24 cellular contexts compared by ENCODE assay signal in the genomic region with DNA sequence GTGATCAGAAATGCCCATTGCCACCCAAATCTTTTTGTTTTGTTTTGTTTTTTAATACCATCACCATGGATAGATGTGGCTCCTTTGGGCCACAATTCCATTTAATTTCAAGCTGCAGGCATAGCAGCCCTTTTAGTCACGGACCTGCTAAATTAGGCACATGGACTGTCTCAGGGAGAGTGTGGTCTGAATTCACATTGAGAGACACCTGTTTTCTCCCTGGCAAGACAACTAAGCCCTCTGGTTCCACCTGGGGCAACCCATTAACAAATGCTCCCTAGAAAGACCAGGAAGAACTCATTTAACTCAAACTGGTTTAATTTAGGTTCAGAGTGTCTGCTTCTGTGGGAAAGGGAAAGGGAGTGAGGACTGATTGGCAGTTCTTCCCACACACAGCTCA.
"Had no signal": no experiment of that assay in that cellular context is flagged by ENCODE, and none has a peak within 500 bp of the region (broad histone marks: within the 10 kb centered on the region; RNA-seq: fewer than 3 reads in every experiment).

No MANE protein-coding gene starts in this region.

- DNase-seq: activated CD4-positive, alpha-beta memory T cell treated with anti-CD3 and anti-CD28 coated beads for 36 hours; activated CD4-positive, alpha-beta T cell treated with anti-CD3 and anti-CD28 coated beads, Interleukin-2, amount 10 ng/mL, durations not matched to agents 7 days and 5 days; activated CD4-positive, CD25-positive, alpha-beta regulatory T cell; activated gamma-delta T cell treated with Interleukin-2 at 50 U/mL for 16 hours; activated naive CD4-positive, alpha-beta T cell treated with anti-CD3 and anti-CD28 coated beads, Interleukin-2, amount 10 ng/mL, durations not matched to agents 7 days and 5 days; activated naive CD8-positive, alpha-beta T cell treated with anti-CD3 and anti-CD28 coated beads for 36 hours; activated T-cell treated with anti-CD3 and anti-CD28 coated beads for 4 hours; activated T-cell treated with anti-CD3 and anti-CD28 coated beads, Interleukin-2, amount 50 U/mL, for 48 hours; brain microvascular endothelial cell; cerebellar nuclear complex; KG1; NCI-H1092; NCI-H1417; NCI-H1930; NCI-H2171; NCI-H2227 treated with DMSO at 0.1 percent for 48 hours; NCI-H69; PC-9; SHP77 treated with DMSO at 0.1 percent for 48 hours; T-helper 17 cell; T-helper 9 cell had no signal

- H3K36me3 ChIP-seq: brain microvascular endothelial cell, cardiac muscle cell had no signal

- H3K27me3 ChIP-seq: brain microvascular endothelial cell, cardiac muscle cell had no signal

- FAIRE-seq: TTC549 had no signal

- H3K4me2 ChIP-seq: PC-9 had no signal

- H2AFZ ChIP-seq: PC-9 had no signal

- H3K27ac Mint-ChIP-seq: activated CD4-positive, alpha-beta memory T cell treated with anti-CD3 and anti-CD28 coated beads for 36 hours; activated CD4-positive, alpha-beta T cell treated with anti-CD3 and anti-CD28 coated beads, Interleukin-2, amount 10 ng/mL, durations not matched to agents 7 days and 5 days; activated naive CD4-positive, alpha-beta T cell treated with anti-CD3 and anti-CD28 coated beads, Interleukin-2, amount 10 ng/mL, durations not matched to agents 7 days and 5 days; activated naive CD8-positive, alpha-beta T cell treated with anti-CD3 and anti-CD28 coated beads for 36 hours; activated T-helper 2 cell treated with anti-CD3 and anti-CD28 coated beads, Interferon-gamma antibody, Interleukin-2, Interleukin-4, amounts not matched to agents 10 μg/mL and 5 μg/mL and 100 μg/mL, durations not matched to agents 14 hours and 24 hours and 36 hours; T-helper 17 cell had no signal

- H3K27ac ChIP-seq: brain microvascular endothelial cell, cardiac muscle cell, PC-9 had no signal

- ATAC-seq: T-helper 17 cell had no signal

- H3K4me3 ChIP-seq: cardiac muscle cell, PC-9 had no signal

- H3K4me3 Mint-ChIP-seq: activated CD4-positive, alpha-beta memory T cell treated with anti-CD3 and anti-CD28 coated beads for 36 hours; activated CD4-positive, alpha-beta T cell treated with anti-CD3 and anti-CD28 coated beads, Interleukin-2, amount 10 ng/mL, durations not matched to agents 7 days and 5 days; activated naive CD4-positive, alpha-beta T cell treated with anti-CD3 and anti-CD28 coated beads, Interleukin-2, amount 10 ng/mL, durations not matched to agents 7 days and 5 days; activated naive CD8-positive, alpha-beta T cell treated with anti-CD3 and anti-CD28 coated beads for 36 hours; T-helper 17 cell had no signal

- H3K9me3 Mint-ChIP-seq: activated CD4-positive, alpha-beta memory T cell treated with anti-CD3 and anti-CD28 coated beads for 36 hours; activated CD4-positive, alpha-beta T cell treated with anti-CD3 and anti-CD28 coated beads, Interleukin-2, amount 10 ng/mL, durations not matched to agents 7 days and 5 days; activated naive CD4-positive, alpha-beta T cell treated with anti-CD3 and anti-CD28 coated beads, Interleukin-2, amount 10 ng/mL, durations not matched to agents 7 days and 5 days; activated T-helper 2 cell treated with anti-CD3 and anti-CD28 coated beads, Interferon-gamma antibody, Interleukin-2, Interleukin-4, amounts not matched to agents 10 μg/mL and 5 μg/mL and 100 μg/mL, durations not matched to agents 14 hours and 24 hours and 36 hours had no signal
